ENCODE assay signal across 7 cellular contexts in genomic region chr20:61886721-61887658, GRCh38.
DNase-seq lines count a peak whose midpoint lies in the region; ATAC-seq and TF ChIP-seq lines count a peak whose summit lies in the region.

No MANE protein-coding gene starts in this region.

- H3K27ac ChIP-seq in mesendoderm (ENCODE audit: low read depth, low read length) (no peak overlapping the region), thyroid gland (no peak overlapping the region)

- no peak for ATAC-seq in HG03469 (IDR thresholded peaks at IDR 0.05; ENCODE audit: unreplicated experiment)

- TF ChIP-seq CTCF in choroid plexus epithelial cell (conservative IDR thresholded peaks at IDR 0.05; ENCODE audit: low read depth, low read length), result peak; percentile 88
- TF ChIP-seq CTCF in thyroid gland (IDR thresholded peaks at IDR 0.05), result peak in 4 of 6 experiments; percentile 11 to 60 (median 44)

- H3K27me3 ChIP-seq in mesendoderm (ENCODE audit: insufficient read depth, low read length, poor library complexity) (no peaks in the 10 kb centered on the region), thyroid gland (no peaks in the 10 kb centered on the region)

- H3K79me2 ChIP-seq in mesendoderm (ENCODE audit: control insufficient read depth, insufficient read depth, low read length), result no peaks in the 10 kb centered on the region

- TF ChIP-seq POLR2A in thyroid gland (IDR thresholded peaks at IDR 0.05), result no peak

- H3K36me3 ChIP-seq in mesendoderm (ENCODE audit: control insufficient read depth, insufficient read depth, low read length), result no peaks in the 10 kb centered on the region
- no peaks in the 10 kb centered on the region for H3K36me3 ChIP-seq in thyroid gland

- peak; percentile 58 for DNase-seq in Daoy (ENCODE audit: low read depth)
- DNase-seq in HK-2 (ENCODE audit: unreplicated experiment), result peak; percentile 51
- DNase-seq in SK-MEL-5 (ENCODE audit: low read depth, low spot score), result peak; percentile 69
- DNase-seq in choroid plexus epithelial cell (ENCODE audit: low read depth), result peak; percentile 68
- peak; percentile 70 for DNase-seq in mesendoderm
- peak; percentile 11 to 28 for DNase-seq in thyroid gland

- H3K18ac ChIP-seq in mesendoderm (ENCODE audit: low read length), result no peak overlapping the region

- H3K4me2 ChIP-seq in mesendoderm (ENCODE audit: low read length), result no peak overlapping the region

- no peaks in the 10 kb centered on the region for H3K4me1 ChIP-seq in mesendoderm (ENCODE audit: control insufficient read depth, low read depth, low read length)
- H3K4me1 ChIP-seq in thyroid gland, result no peaks in the 10 kb centered on the region

- no peak overlapping the region for H3K56ac ChIP-seq in mesendoderm (ENCODE audit: low read length)

- no peak overlapping the region for H4K5ac ChIP-seq in mesendoderm (ENCODE audit: low read length)

- no peak overlapping the region for H4K8ac ChIP-seq in mesendoderm (ENCODE audit: low read depth, low read length)

- H3K9me3 ChIP-seq in thyroid gland, result no peaks in the 10 kb centered on the region

- H3K79me1 ChIP-seq in mesendoderm (ENCODE audit: low read length), result no peaks in the 10 kb centered on the region

- no peak overlapping the region for H3K23ac ChIP-seq in mesendoderm (ENCODE audit: low read length)

- H3K4me3 ChIP-seq in choroid plexus epithelial cell (ENCODE audit: low read depth, low read length), result no peak overlapping the region
- no peak overlapping the region for H3K4me3 ChIP-seq in mesendoderm (ENCODE audit: low read length)
- no peak overlapping the region for H3K4me3 ChIP-seq in thyroid gland (replicated peaks in 1 of 3)

- intact Hi-C loops in thyroid gland (cut with DNase I), result no loop called here

- H2BK120ac ChIP-seq in mesendoderm (ENCODE audit: low read depth, low read length), result no peak overlapping the region

- H3K4ac ChIP-seq in mesendoderm (ENCODE audit: low read depth, low read length), result no peak overlapping the region

- H2BK15ac ChIP-seq in mesendoderm (replicated peaks; ENCODE audit: low read depth), result no peak overlapping the region

- H2BK5ac ChIP-seq in mesendoderm (ENCODE audit: low read length), result no peak overlapping the region

- in situ Hi-C loops in SK-MEL-5 (cut with HindIII; ENCODE audit: low pct_unique_long_range_greater_than_20kb, low sequenced_read_pairs), result no loop called here

- no peak overlapping the region for H3K9ac ChIP-seq in mesendoderm (ENCODE audit: low read length)

- WGBS in mesendoderm (ENCODE audit: extremely low coverage, insufficient coverage, low lambda C conversion rate), result no CpG with 5 or more reads among the region's 22 CpGs
- whole genome bisulfite sequencing in thyroid gland, 2 donors, result 43 to 55% methylated on average over 17 to 20 of the region's 22 CpGs

- H2AK5ac ChIP-seq in mesendoderm (ENCODE audit: low read length), result no peak overlapping the region

Comparison
In these comparisons a context has a peak if more than half of its experiments do, and no peak if none do; other contexts are left out.
1. DNase-seq: peak in every context shown above with its lines; median percentile 70 in mesendoderm; 69 in SK-MEL-5; 68 in choroid plexus epithelial cell; 58 in Daoy; 51 in HK-2; 20 in thyroid gland.